Comparison of ENCODE assay signal across 1 cellular context in the genomic region with DNA sequence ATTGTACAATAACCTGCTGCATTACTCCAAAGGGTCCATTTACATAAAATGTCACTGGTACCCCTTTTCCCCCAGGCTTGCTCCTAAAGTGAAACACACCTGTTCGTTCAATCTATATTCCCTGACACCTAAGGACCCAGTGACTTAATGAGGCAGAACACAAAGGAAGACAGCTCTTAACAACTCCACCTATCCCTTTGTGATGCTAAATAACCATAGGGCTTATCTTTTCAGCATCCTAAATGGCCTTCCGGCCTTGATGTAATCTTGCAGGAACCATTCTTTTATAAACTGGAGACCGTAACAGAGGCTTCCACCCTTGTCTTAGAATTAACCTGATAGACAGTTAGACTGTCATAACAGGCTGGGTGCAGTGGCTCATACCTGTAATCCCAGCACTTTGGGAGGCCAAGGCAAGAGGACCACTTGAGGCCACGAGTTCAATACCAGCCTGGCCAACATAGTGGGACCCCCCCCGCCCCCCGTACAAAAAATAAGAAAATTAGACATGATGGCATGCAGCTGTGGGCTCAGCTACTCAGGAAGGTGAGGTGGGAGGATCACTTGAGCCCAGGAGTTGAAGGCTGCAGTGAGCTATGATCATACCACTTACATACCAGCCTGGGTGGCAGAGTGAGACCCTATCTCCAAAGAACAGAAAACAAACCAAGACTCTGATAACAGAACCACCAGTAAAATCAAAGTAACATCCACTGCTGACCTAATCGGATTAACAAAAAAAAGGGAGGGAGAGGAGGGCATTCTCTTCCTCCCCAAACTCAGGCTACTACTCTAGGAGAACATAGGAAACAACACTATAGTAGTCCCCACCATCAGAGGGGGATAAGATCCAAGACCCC.
TF ChIP-seq lines count a peak whose summit lies in the region.

No MANE protein-coding gene starts in this region.

TF ChIP-seq in WTC11, 78 proteins besides CTCF, POLR2A, EP300 and RAD21:
- TF ChIP-seq, protein P1, sequence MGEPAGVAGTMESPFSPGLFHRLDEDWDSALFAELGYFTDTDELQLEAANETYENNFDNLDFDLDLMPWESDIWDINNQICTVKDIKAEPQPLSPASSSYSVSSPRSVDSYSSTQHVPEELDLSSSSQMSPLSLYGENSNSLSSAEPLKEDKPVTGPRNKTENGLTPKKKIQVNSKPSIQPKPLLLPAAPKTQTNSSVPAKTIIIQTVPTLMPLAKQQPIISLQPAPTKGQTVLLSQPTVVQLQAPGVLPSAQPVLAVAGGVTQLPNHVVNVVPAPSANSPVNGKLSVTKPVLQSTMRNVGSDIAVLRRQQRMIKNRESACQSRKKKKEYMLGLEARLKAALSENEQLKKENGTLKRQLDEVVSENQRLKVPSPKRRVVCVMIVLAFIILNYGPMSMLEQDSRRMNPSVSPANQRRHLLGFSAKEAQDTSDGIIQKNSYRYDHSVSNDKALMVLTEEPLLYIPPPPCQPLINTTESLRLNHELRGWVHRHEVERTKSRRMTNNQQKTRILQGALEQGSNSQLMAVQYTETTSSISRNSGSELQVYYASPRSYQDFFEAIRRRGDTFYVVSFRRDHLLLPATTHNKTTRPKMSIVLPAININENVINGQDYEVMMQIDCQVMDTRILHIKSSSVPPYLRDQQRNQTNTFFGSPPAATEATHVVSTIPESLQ (CRISPR knock-in tag; IDR thresholded peaks at IDR 0.05), result no peak
- peak; percentile 95 for TF ChIP-seq ZNF121 (CRISPR knock-in tag; IDR thresholded peaks at IDR 0.05)
- TF ChIP-seq TEAD1 (CRISPR knock-in tag; IDR thresholded peaks at IDR 0.05), result no peak
- TF ChIP-seq ZNF263 (CRISPR knock-in tag; IDR thresholded peaks at IDR 0.05; ENCODE audit: low read depth), result no peak
TF ChIP-seq in WTC11: peak in this region for 1.
